In genomic region chr7:151632750-151633515, GRCh38 we compare ENCODE assay signal across 8 cellular contexts.
A peak's percentile ranks its signal among the peaks of the same experiment; 100 is the strongest.
DNase-seq lines count a peak whose midpoint lies in the region; ATAC-seq and TF ChIP-seq lines count a peak whose summit lies in the region.

No MANE protein-coding gene starts in this region.

- DNase-seq in NCI-H82 (lab: John Stamatoyannopoulos, UW) (peak; percentile 37), NCI-H82 treated with DMSO at 0.1 percent for 48 hours (lab: John Stamatoyannopoulos, UW; ENCODE audit: unreplicated experiment) (no peak), anterior cingulate cortex (lab: John Stamatoyannopoulos, UW) (peak in 34 of 58 donors; percentile 4 to 69 (median 27)), iPS DF 6.9 (ENCODE audit: low read depth, low spot score) (no peak), SW 1271 (lab: John Stamatoyannopoulos, UW) (no peak)

- peak overlapping the region; percentile 25 for H3K4me3 ChIP-seq in SU-DHL-6 (ENCODE audit: insufficient read depth, low read length, poor library complexity, severe bottlenecking)
- H3K4me3 ChIP-seq in iPS DF 6.9 (ENCODE audit: low read length) = peak overlapping the region; percentile 71; the same call in 1 of the 2 replicates
- H3K4me3 ChIP-seq in skin epidermis = peak overlapping the region; percentile 43 to 77 (median 63)

- H2AFZ ChIP-seq in SU-DHL-6 (ENCODE audit: low read depth, low read length, severe bottlenecking) = peak overlapping the region; percentile 32

- H3K79me2 ChIP-seq in SU-DHL-6 (ENCODE audit: insufficient read depth, low read length) = no peaks in the 10 kb centered on the region

- no peak overlapping the region for H3K9ac ChIP-seq in SU-DHL-6 (ENCODE audit: low read length)

- H3K36me3 ChIP-seq in SU-DHL-6 (ENCODE audit: low read length) (no peaks in the 10 kb centered on the region), iPS DF 6.9 (ENCODE audit: control insufficient read depth, insufficient read depth, low read length) (no peaks in the 10 kb centered on the region)

- no peak for TF ChIP-seq CTCF in SU-DHL-6 (IDR thresholded peaks at IDR 0.05; ENCODE audit: insufficient read depth, low read length, poor library complexity, severe bottlenecking)

- H3K9me3 ChIP-seq in SU-DHL-6 (ENCODE audit: insufficient read depth, low read length) = no peaks in the 10 kb centered on the region
- no peaks in the 10 kb centered on the region for H3K9me3 ChIP-seq in iPS DF 6.9 (ENCODE audit: control insufficient read depth, insufficient read depth, low read length)

- peak; percentile 64 for ATAC-seq in HG03066 (IDR thresholded peaks at IDR 0.05; ENCODE audit: low read depth, unreplicated experiment)

- peaks cover 9% of the 10 kb centered on the region for H3F3A ChIP-seq in SU-DHL-6 (ENCODE audit: insufficient read depth)

- peak overlapping the region; percentile 26 for H3K4me2 ChIP-seq in SU-DHL-6 (ENCODE audit: low read depth, low read length, poor library complexity, severe bottlenecking)

- 0 out of 2 replicates have a peak, but pooled peaks cover 3% of the 10 kb centered on the region for H3K4me1 ChIP-seq in iPS DF 6.9 (ENCODE audit: control insufficient read depth, insufficient read depth, low read length)

- H3K27ac ChIP-seq in SU-DHL-6 (ENCODE audit: low read depth, low read length) = no peak overlapping the region
- H3K27ac ChIP-seq in iPS DF 6.9 (ENCODE audit: low read length) = no peak overlapping the region
- peak overlapping the region in 20 of 21 experiments; percentile 8 to 91 (median 80) for H3K27ac ChIP-seq in skin epidermis

- WGBS in iPS DF 6.9 (ENCODE audit: insufficient coverage, insufficient read length) = no CpG with 5 or more reads among the region's 28 CpGs

- no peaks in the 10 kb centered on the region for H3K27me3 ChIP-seq in SU-DHL-6 (ENCODE audit: low read length)
- H3K27me3 ChIP-seq in iPS DF 6.9 (ENCODE audit: control insufficient read depth, insufficient read depth, low read length) = no peaks in the 10 kb centered on the region; the same call in 1 of the 2 replicates

- H3K9me2 ChIP-seq in SU-DHL-6 (replicated peaks; ENCODE audit: insufficient read depth, low read length) = no peaks in the 10 kb centered on the region

- H4K20me1 ChIP-seq in SU-DHL-6 (ENCODE audit: low read depth, low read length) = no peaks in the 10 kb centered on the region

Comparison
In these comparisons a context has a peak if more than half of its experiments do, and no peak if none do; other contexts are left out.
1. DNase-seq: peak in NCI-H82 (single experiment) and anterior cingulate cortex (34 of 58); none in NCI-H82 treated with DMSO at 0.1 percent for 48 hours (single experiment), iPS DF 6.9 (single experiment) and SW 1271 (0 of 2).
2. H3K27ac ChIP-seq: peak in skin epidermis (20 of 21); none in SU-DHL-6 (single experiment) and iPS DF 6.9 (single experiment).
3. Peak in every context shown above with its lines, with median percentiles within 50 percentile points of each other: H3K4me3 ChIP-seq.